9 cellular contexts compared by ENCODE assay signal in genomic region chr10:52566471-52567246, GRCh38.
DNase-seq lines count a peak whose midpoint lies in the region; ATAC-seq, FAIRE-seq and TF ChIP-seq lines count a peak whose summit lies in the region.
"Had no signal": no experiment of that assay in that cellular context is flagged by ENCODE, and none has a peak within 500 bp of the region (broad histone marks: within the 10 kb centered on the region; RNA-seq: fewer than 3 reads in every experiment).

No MANE protein-coding gene starts in this region.

- H3K27ac ChIP-seq in right lobe of liver (no peak overlapping the region), psoas muscle (no peak overlapping the region), gastroesophageal sphincter (no peak overlapping the region)

- H3K36me3 ChIP-seq in right lobe of liver (no peaks in the 10 kb centered on the region), psoas muscle (ENCODE audit: insufficient read depth in 1 of 2, low read depth in 1 of 2) (no peaks in the 10 kb centered on the region), gastroesophageal sphincter (no peaks in the 10 kb centered on the region)

- ATAC-seq in right lobe of liver (peak; percentile 20 to 49 (median 40)), psoas muscle (no peak), gastroesophageal sphincter (no peak)

- no peak for TF ChIP-seq POLR2A in right lobe of liver (IDR thresholded peaks at IDR 0.05)
- no peak for TF ChIP-seq POLR2A in gastroesophageal sphincter (IDR thresholded peaks at IDR 0.05)

- no peak for TF ChIP-seq EP300 in gastroesophageal sphincter (IDR thresholded peaks at IDR 0.05)

- intact Hi-C loops in right lobe of liver (cut with DNase I) (no loop called here), psoas muscle (cut with DNase I) (no loop called here)

- peak overlapping the region in 1 of 3 donors; percentile 9 for H3K4me3 ChIP-seq in right lobe of liver
- no peak overlapping the region for H3K4me3 ChIP-seq in psoas muscle
- no peak overlapping the region for H3K4me3 ChIP-seq in gastroesophageal sphincter

- H3K9me3 ChIP-seq in right lobe of liver, result no peaks in the 10 kb centered on the region
- no peaks in the 10 kb centered on the region for H3K9me3 ChIP-seq in psoas muscle
- no peaks in the 10 kb centered on the region for H3K9me3 ChIP-seq in gastroesophageal sphincter

- FAIRE-seq in D721Med (lab: Jason Lieb, UNC), result no peak

- H3K4me1 ChIP-seq in right lobe of liver (peaks cover 0 to 5% (median 0%) of the 10 kb centered on the region in 4 donors), psoas muscle (no peaks in the 10 kb centered on the region), gastroesophageal sphincter (no peaks in the 10 kb centered on the region)

- TF ChIP-seq CTCF in D721Med (IDR thresholded peaks at IDR 0.05; ENCODE audit: insufficient read depth, missing control alignments) (peak; percentile 11), right lobe of liver (IDR thresholded peaks at IDR 0.05) (peak; percentile 11 to 45 (median 44)), psoas muscle (IDR thresholded peaks at IDR 0.05) (no peak), gastroesophageal sphincter (IDR thresholded peaks at IDR 0.05) (no peak)

- H3K27me3 ChIP-seq in right lobe of liver (no peaks in the 10 kb centered on the region), psoas muscle (ENCODE audit: insufficient read depth in 3 of 3, low read length in 2 of 3) (no peaks in the 10 kb centered on the region), gastroesophageal sphincter (peaks cover 5% of the 10 kb centered on the region)

- 30% methylated on average over 4 of the region's 4 CpGs for WGBS in right lobe of liver (ENCODE audit: insufficient coverage, low coverage, low lambda C conversion rate, missing lambda C conversion rate)
- WGBS in psoas muscle, 3 donors, result 53 to 58% (median 54%) methylated on average over 4 of the region's 4 CpGs
- WGBS in gastroesophageal sphincter (ENCODE audit: low coverage in 1 of 2), 2 donors, result 33 to 48% methylated on average over 4 of the region's 4 CpGs

- DNase-seq in D721Med (ENCODE audit: insufficient read length, low spot score) (no peak), HT1080 (ENCODE audit: low read depth) (peak; percentile 42), amniotic stem cell (lab: John Stamatoyannopoulos, UW) (peak; percentile 71), right lobe of liver (no peak), psoas muscle (no peak)
- DNase-seq in stimulated activated CD4-positive, alpha-beta T cell treated with anti-CD3 and anti-CD28 coated beads, Interleukin-2, amount 100 ng/mL, for 48 hours, result no peak
- no peak for DNase-seq in activated effector memory CD4-positive, alpha-beta T cell treated with anti-CD3 and anti-CD28 coated beads, Interleukin-2, amount 50 U/mL, for 16 hours
- DNase-seq: T-helper 2 cell had no signal

Comparison
In these comparisons a context has a peak if more than half of its experiments do, and no peak if none do; other contexts are left out.
1. DNase-seq: peak in HT1080 (single experiment) and amniotic stem cell (single experiment); none in D721Med (single experiment), right lobe of liver (0 of 3), psoas muscle (0 of 2), stimulated activated CD4-positive, alpha-beta T cell treated with anti-CD3 and anti-CD28 coated beads, Interleukin-2, amount 100 ng/mL, for 48 hours (0 of 2) and activated effector memory CD4-positive, alpha-beta T cell treated with anti-CD3 and anti-CD28 coated beads, Interleukin-2, amount 50 U/mL, for 16 hours (single experiment).
2. CTCF ChIP-seq: peak in D721Med (single experiment) and right lobe of liver (4 of 4); none in psoas muscle (single experiment) and gastroesophageal sphincter (0 of 4).
3. ATAC-seq: peak in right lobe of liver (4 of 4); none in psoas muscle (0 of 4) and gastroesophageal sphincter (single experiment).